14 cellular contexts compared by ENCODE assay signal in the genomic region with DNA sequence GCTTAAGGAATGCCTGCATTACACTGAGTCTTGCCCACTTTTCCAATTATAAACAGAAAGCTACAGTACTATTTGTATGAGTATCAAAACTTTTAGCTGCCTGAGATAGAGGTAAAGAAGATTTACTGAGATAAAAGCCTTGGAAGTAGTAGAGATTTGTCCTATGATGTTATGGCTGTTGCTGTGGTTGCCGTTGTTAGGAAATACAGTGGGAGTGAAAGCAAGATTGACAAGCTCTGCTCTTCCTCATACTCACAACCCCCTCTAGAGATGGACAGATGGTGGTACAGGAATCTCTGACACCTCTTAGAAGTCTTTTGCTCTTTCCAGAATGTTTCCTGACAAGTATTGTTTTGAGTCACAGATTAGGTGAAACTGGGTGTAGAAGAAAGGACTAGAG.
DNase-seq lines count a peak whose midpoint lies in the region; ATAC-seq and TF ChIP-seq lines count a peak whose summit lies in the region.
"Had no signal": no experiment of that assay in that cellular context is flagged by ENCODE, and none has a peak within 500 bp of the region (broad histone marks: within the 10 kb centered on the region; RNA-seq: fewer than 3 reads in every experiment).

No MANE protein-coding gene starts in this region.

- no peaks in the 10 kb centered on the region for H3K4me1 ChIP-seq in MM.1S (ENCODE audit: low read length)
- H3K4me1 ChIP-seq in adrenal gland (replicated peaks in 1 of 2) = no peaks in the 10 kb centered on the region
- H3K4me1 ChIP-seq in psoas muscle = no peaks in the 10 kb centered on the region

- ATAC-seq in activated CD8-positive, alpha-beta T cell treated with anti-CD3 and anti-CD28 coated beads for 36 hours = peak; percentile 34
- ATAC-seq in memory B cell (ENCODE audit: low read depth) = peak; percentile 32
- ATAC-seq in psoas muscle = no peak

- intact Hi-C loops in activated CD8-positive, alpha-beta T cell treated with anti-CD3 and anti-CD28 coated beads for 36 hours (cut with micrococcal nuclease) = no loop called here
- intact Hi-C loops in adrenal gland (cut with DNase I) = no loop called here
- intact Hi-C loops in psoas muscle (cut with DNase I) = no loop called here

- H3K27me3 Mint-ChIP-seq in activated CD8-positive, alpha-beta T cell treated with anti-CD3 and anti-CD28 coated beads for 36 hours = no peaks in the 10 kb centered on the region
- H3K27me3 Mint-ChIP-seq in memory B cell = no peaks in the 10 kb centered on the region

- H3K36me3 ChIP-seq in MM.1S (replicated peaks; ENCODE audit: insufficient read depth, low read length) (no peaks in the 10 kb centered on the region), adrenal gland (replicated peaks in 1 of 2) (no peaks in the 10 kb centered on the region), psoas muscle (ENCODE audit: insufficient read depth in 1 of 2, low read depth in 1 of 2) (no peaks in the 10 kb centered on the region)

- no peaks in the 10 kb centered on the region for H3K9me2 ChIP-seq in MM.1S (replicated peaks; ENCODE audit: insufficient read depth, low read length)

- H3K4me3 Mint-ChIP-seq in activated CD8-positive, alpha-beta T cell treated with anti-CD3 and anti-CD28 coated beads for 36 hours = no peak overlapping the region
- no peak overlapping the region for H3K4me3 Mint-ChIP-seq in memory B cell
- H3K4me3 Mint-ChIP-seq: activated T-cell treated with anti-CD3 and anti-CD28 coated beads, Interleukin-2, amount 50 U/mL, for 24 hours had no signal

- DNase-seq in NCI-H82 (lab: John Stamatoyannopoulos, UW) = peak; percentile 34
- no peak for DNase-seq in NCI-H82 treated with DMSO at 0.1 percent for 48 hours (lab: John Stamatoyannopoulos, UW; ENCODE audit: unreplicated experiment)
- peak; percentile 40 for DNase-seq in MM.1S
- peak; percentile 3 for DNase-seq in activated CD8-positive, alpha-beta T cell treated with anti-CD3 and anti-CD28 coated beads for 36 hours
- peak in 1 of 2 donors; percentile 0 for DNase-seq in memory B cell (ENCODE audit: low spot score in 2 of 2)
- DNase-seq in adrenal gland = no peak
- no peak for DNase-seq in DMS79 (lab: John Stamatoyannopoulos, UW)
- DNase-seq in psoas muscle = no peak
- DNase-seq: activated T-cell treated with anti-CD3 and anti-CD28 coated beads, Interleukin-2, amount 50 U/mL, for 24 hours; GDM1; NCI-H1436; retina had no signal

- no peak overlapping the region for H3K27ac Mint-ChIP-seq in activated CD8-positive, alpha-beta T cell treated with anti-CD3 and anti-CD28 coated beads for 36 hours
- H3K27ac Mint-ChIP-seq in memory B cell = no peak overlapping the region
- H3K27ac Mint-ChIP-seq: activated T-cell treated with anti-CD3 and anti-CD28 coated beads, Interleukin-2, amount 50 U/mL, for 24 hours had no signal

- no peak overlapping the region for H3K4me2 ChIP-seq in MM.1S (ENCODE audit: low read depth, low read length)
- H3K4me2 ChIP-seq: PC-9 had no signal

- H3K36me3 Mint-ChIP-seq in activated CD8-positive, alpha-beta T cell treated with anti-CD3 and anti-CD28 coated beads for 36 hours (ENCODE audit: low read depth) = no peaks in the 10 kb centered on the region
- no peaks in the 10 kb centered on the region for H3K36me3 Mint-ChIP-seq in memory B cell

- no peak overlapping the region for H3K9ac ChIP-seq in MM.1S (ENCODE audit: low read length)

- CTCF ChIA-PET in activated CD8-positive, alpha-beta T cell treated with anti-CD3 and anti-CD28 coated beads for 36 hours (lab: Charles Lee) = interaction anchor here (0.9 to 1.6 kb wide), 6 partner anchors 9 to 103 kb away, joined by 3 to 9 read pairs (median 4); no protein-coding TSS in a partner anchor

- H3K79me2 ChIP-seq in MM.1S (ENCODE audit: low read length) = no peaks in the 10 kb centered on the region

- TF ChIP-seq POLR2A in adrenal gland (IDR thresholded peaks at IDR 0.05) = no peak

- no peaks in the 10 kb centered on the region for H3F3A ChIP-seq in MM.1S (ENCODE audit: insufficient read depth, low read length)

- no peak overlapping the region for H3K27ac ChIP-seq in MM.1S (ENCODE audit: low read length)
- H3K27ac ChIP-seq in adrenal gland = no peak overlapping the region
- no peak overlapping the region for H3K27ac ChIP-seq in psoas muscle
- H3K27ac ChIP-seq: epithelial cell of prostate, PC-9 had no signal

- no peaks in the 10 kb centered on the region for H3K9me3 ChIP-seq in MM.1S (replicated peaks; ENCODE audit: insufficient read depth, low read length)
- no peaks in the 10 kb centered on the region for H3K9me3 ChIP-seq in adrenal gland (replicated peaks in 1 of 3)
- no peaks in the 10 kb centered on the region for H3K9me3 ChIP-seq in psoas muscle

- 14 to 26% (median 18%) methylated on average over 1 of the region's 1 CpG for WGBS in adrenal gland, 4 donors
- WGBS in psoas muscle, 3 donors = 15 to 22% (median 22%) methylated on average over 1 of the region's 1 CpG

- H2AFZ ChIP-seq in MM.1S (ENCODE audit: low read length) = no peak overlapping the region
- H2AFZ ChIP-seq: PC-9 had no signal

- H3K27me3 ChIP-seq in MM.1S (replicated peaks; ENCODE audit: insufficient read depth, low read length) = no peaks in the 10 kb centered on the region
- H3K27me3 ChIP-seq in adrenal gland = no peaks in the 10 kb centered on the region
- no peaks in the 10 kb centered on the region for H3K27me3 ChIP-seq in psoas muscle (ENCODE audit: insufficient read depth in 3 of 3, low read length in 2 of 3)

- H4K20me1 ChIP-seq in MM.1S (ENCODE audit: insufficient read depth, low read length) = no peaks in the 10 kb centered on the region

- no peaks in the 10 kb centered on the region for H3K9me3 Mint-ChIP-seq in activated CD8-positive, alpha-beta T cell treated with anti-CD3 and anti-CD28 coated beads for 36 hours
- H3K9me3 Mint-ChIP-seq in memory B cell = no peaks in the 10 kb centered on the region
- H3K9me3 Mint-ChIP-seq: activated T-cell treated with anti-CD3 and anti-CD28 coated beads, Interleukin-2, amount 50 U/mL, for 24 hours had no signal

- H3K4me3 ChIP-seq in MM.1S (ENCODE audit: low read length) = no peak overlapping the region
- H3K4me3 ChIP-seq in adrenal gland = no peak overlapping the region
- H3K4me3 ChIP-seq in psoas muscle = no peak overlapping the region
- H3K4me3 ChIP-seq: PC-9 had no signal

- H3K4me1 Mint-ChIP-seq in activated CD8-positive, alpha-beta T cell treated with anti-CD3 and anti-CD28 coated beads for 36 hours (ENCODE audit: low read depth) = peaks cover 2% of the 10 kb centered on the region
- H3K4me1 Mint-ChIP-seq in memory B cell = peaks cover 3% of the 10 kb centered on the region

- POLR2A ChIA-PET in activated CD8-positive, alpha-beta T cell treated with anti-CD3 and anti-CD28 coated beads for 36 hours (lab: Charles Lee) = no interaction called here

- TF ChIP-seq CTCF in MM.1S (IDR thresholded peaks at IDR 0.05; ENCODE audit: low read length) = peak; percentile 46
- no peak for TF ChIP-seq CTCF in activated CD8-positive, alpha-beta T cell treated with anti-CD3 and anti-CD28 coated beads for 36 hours (IDR thresholded peaks at IDR 0.05)
- no peak for TF ChIP-seq CTCF in adrenal gland (IDR thresholded peaks at IDR 0.05)
- no peak for TF ChIP-seq CTCF in psoas muscle (IDR thresholded peaks at IDR 0.05)

Comparison
In these comparisons a context has a peak if more than half of its experiments do, and no peak if none do; other contexts are left out.
1. DNase-seq: peak in NCI-H82 (single experiment), MM.1S (single experiment) and activated CD8-positive, alpha-beta T cell treated with anti-CD3 and anti-CD28 coated beads for 36 hours (single experiment); none in NCI-H82 treated with DMSO at 0.1 percent for 48 hours (single experiment), adrenal gland (0 of 7), DMS79 (single experiment) and psoas muscle (0 of 2).
2. ATAC-seq: peak in activated CD8-positive, alpha-beta T cell treated with anti-CD3 and anti-CD28 coated beads for 36 hours (single experiment) and memory B cell (single experiment); none in psoas muscle (0 of 4).